Comparison of ENCODE assay signal across 8 cellular contexts in genomic region chr22:49657275-49657973, GRCh38.
A peak's percentile ranks its signal among the peaks of the same experiment; 100 is the strongest.
DNase-seq lines count a peak whose midpoint lies in the region; ATAC-seq and TF ChIP-seq lines count a peak whose summit lies in the region.

No MANE protein-coding gene starts in this region.

- peak; percentile 67 for ATAC-seq in HG03280 (IDR thresholded peaks at IDR 0.05; ENCODE audit: unreplicated experiment)
- ATAC-seq in WTC11: peak; percentile 51; the same call in 1 of the 2 replicates
- peak; percentile 80 for ATAC-seq in sciatic nerve
- no peak for ATAC-seq in HG02973 (IDR thresholded peaks at IDR 0.05; ENCODE audit: unreplicated experiment)

- H3K4me2 ChIP-seq in GM23248 (ENCODE audit: unreplicated experiment): no peak overlapping the region

- no peaks in the 10 kb centered on the region for H3K9me2 ChIP-seq in GM23248 (ENCODE audit: insufficient read depth)

- no peaks in the 10 kb centered on the region for H3F3A ChIP-seq in GM23248 (ENCODE audit: insufficient read depth)

- H3K27me3 ChIP-seq in GM23248 (replicated peaks; ENCODE audit: insufficient read depth): no peaks in the 10 kb centered on the region

- no peaks in the 10 kb centered on the region for H3K4me1 ChIP-seq in GM23248 (ENCODE audit: insufficient read depth)

- H3K4me3 Mint-ChIP-seq in WTC11: no peak overlapping the region

- H3K36me3 Mint-ChIP-seq in WTC11: no peaks in the 10 kb centered on the region

- intact Hi-C loops in sciatic nerve (cut with DNase I): no loop called here

- H3K79me2 ChIP-seq in GM23248 (ENCODE audit: insufficient read depth): no peaks in the 10 kb centered on the region

- H3K36me3 ChIP-seq in GM23248 (ENCODE audit: low read depth): no peaks in the 10 kb centered on the region

- H3K9me3 Mint-ChIP-seq in WTC11: no peaks in the 10 kb centered on the region

- H2AFZ ChIP-seq in GM23248: no peak overlapping the region

- no peak overlapping the region for H3K9ac ChIP-seq in GM23248

- no peaks in the 10 kb centered on the region for H4K20me1 ChIP-seq in GM23248 (ENCODE audit: insufficient read depth)

- H3K4me3 ChIP-seq in GM12875 (ENCODE audit: low read depth, low read length): peak overlapping the region; percentile 98
- no peak overlapping the region for H3K4me3 ChIP-seq in GM23248

- no peaks in the 10 kb centered on the region for H3K9me3 ChIP-seq in GM23248 (ENCODE audit: low read depth)

- DNase-seq in WTC11 (ENCODE audit: low spot score) (no peak), dermis microvascular lymphatic vessel endothelial cell (ENCODE audit: low read depth in 2 of 2) (peak; percentile 97 to 98), sciatic nerve (ENCODE audit: low spot score) (peak; percentile 74), GM23248 (no peak), NCI-H1105 (lab: John Stamatoyannopoulos, UW) (no peak)

- H3K27ac ChIP-seq in GM23248: no peak overlapping the region

- POLR2A ChIA-PET in WTC11 (lab: Charles Lee): no interaction called here

- H3K27me3 Mint-ChIP-seq in WTC11 (ENCODE audit: low read depth): no peaks in the 10 kb centered on the region; the same call in 1 of the 2 replicates

- WGBS in GM23248 (ENCODE audit: low coverage in 1 of 2, low lambda C conversion rate in 2 of 2, missing lambda C conversion rate in 2 of 2), 2 experiments: 49 to 52% methylated on average over 22 to 24 of the region's 24 CpGs

- peaks cover 34% of the 10 kb centered on the region for H3K4me1 Mint-ChIP-seq in WTC11

- no peak for TF ChIP-seq CTCF in GM12875 (IDR thresholded peaks at IDR 0.05; ENCODE audit: borderline replicate concordance, insufficient read depth, low read depth, low read length)
- no peak for TF ChIP-seq CTCF in WTC11 (IDR thresholded peaks at IDR 0.05)

- in situ Hi-C loops in GM23248 (cut with MboI): no loop called here

- H3K27ac Mint-ChIP-seq in WTC11: no peak overlapping the region

- CTCF ChIA-PET in WTC11 (lab: Charles Lee): interaction anchor here (1.1 to 2.6 kb wide), 3 partner anchors 12 to 44 kb away, joined by 4 to 6 read pairs (median 6); no protein-coding TSS in a partner anchor

TF ChIP-seq in WTC11, 78 proteins besides CTCF, POLR2A, EP300 and RAD21:
- TF ChIP-seq USF2 (CRISPR knock-in tag; IDR thresholded peaks at IDR 0.05) (no peak), NR3C1 (CRISPR knock-in tag; conservative IDR thresholded peaks at IDR 0.05; ENCODE audit: low read depth) (no peak)

Comparison
In these comparisons a context has a peak if more than half of its experiments do, and no peak if none do; other contexts are left out.
1. DNase-seq: peak in dermis microvascular lymphatic vessel endothelial cell (2 of 2) and sciatic nerve (single experiment); none in WTC11 (single experiment), GM23248 (single experiment) and NCI-H1105 (single experiment).